32 cellular contexts compared by ENCODE assay signal in genomic region chr6:30937265-30937664, GRCh38. TPM values are rescaled to one million over a fixed set of nuclear protein-coding genes. Genes with fewer than 3 reads are reported as not detected.
"Had no signal": no experiment of that assay in that cellular context is flagged by ENCODE, and none has a peak within 500 bp of the region (broad histone marks: within the 10 kb centered on the region; RNA-seq: fewer than 3 reads in every experiment).

No MANE protein-coding gene starts in this region.

- H3K4me3 ChIP-seq: colonic mucosa, esophagus squamous epithelium, gastroesophageal sphincter had no signal

- FAIRE-seq: astrocyte, endometrium, endothelial cell of umbilical vein had no signal

- H3K9me3 ChIP-seq: colonic mucosa, esophagus squamous epithelium, gastroesophageal sphincter had no signal

- DNase-seq: activated CD4-positive, alpha-beta memory T cell treated with anti-CD3 and anti-CD28 coated beads, Interleukin-2, amount 10 ng/mL, durations not matched to agents 7 days and 5 days; activated CD4-positive, alpha-beta T cell treated with anti-CD3 and anti-CD28 coated beads for 1 hour; activated CD4-positive, alpha-beta T cell treated with anti-CD3 and anti-CD28 coated beads for 4 hours; activated CD4-positive, alpha-beta T cell treated with anti-CD3 and anti-CD28 coated beads, Interleukin-2, amount 10 ng/mL, durations not matched to agents 7 days and 5 days; activated CD4-positive, alpha-beta T cell treated with anti-CD3 and anti-CD28 coated beads, Interleukin-2, amount 50 U/mL, for 4 hours; activated CD8-positive, alpha-beta memory T cell treated with anti-CD3 and anti-CD28 coated beads, Interleukin-2, amount 50 U/mL, for 48 hours; activated effector memory CD4-positive, alpha-beta T cell treated with Interleukin-2 at 50 U/mL for 16 hours; activated gamma-delta T cell treated with Interleukin-2 at 50 U/mL for 16 hours; activated naive CD4-positive, alpha-beta T cell treated with anti-CD3 and anti-CD28 coated beads, Interleukin-2, amount 50 U/mL, for 16 hours; activated naive CD4-positive, alpha-beta T cell treated with Interleukin-2 at 50 U/mL for 16 hours; activated T-cell treated with anti-CD3 and anti-CD28 coated beads for 4 hours; activated T-cell treated with anti-CD3 and anti-CD28 coated beads, Interleukin-2, amount 50 U/mL, for 24 hours; activated T-cell treated with anti-CD3 and anti-CD28 coated beads, Interleukin-2, amount 50 U/mL, for 72 hours; amniotic stem cell; anterior cingulate cortex; brain microvascular endothelial cell; caudate nucleus; colonic mucosa; effector CD8-positive, alpha-beta T cell; esophagus squamous epithelium; foreskin melanocyte; SW 1271; T-cell; T1000 had no signal

- H3K4me1 ChIP-seq: colonic mucosa had no signal

- H3K27ac ChIP-seq: brain microvascular endothelial cell, colonic mucosa, gastroesophageal sphincter had no signal

- H3K36me3 ChIP-seq: brain microvascular endothelial cell, colonic mucosa, esophagus squamous epithelium, gastroesophageal sphincter had no signal

- ATAC-seq: activated T-cell treated with anti-CD3 and anti-CD28 coated beads, Interleukin-2, amount 50 U/mL, for 72 hours; gastroesophageal sphincter; T-cell had no signal

- H3K27me3 ChIP-seq: colonic mucosa had no signal

RNA-seq across cellular contexts. Expression of gene MUCL3, which starts 3.5 kb away (rescaled TPM):
- total RNA-seq: activated CD4-positive, alpha-beta memory T cell treated with anti-CD3 and anti-CD28 coated beads, Interleukin-2, amount 10 ng/mL, durations not matched to agents 7 days and 5 days; activated CD4-positive, alpha-beta T cell treated with anti-CD3 and anti-CD28 coated beads, Interleukin-2, amount 10 ng/mL, durations not matched to agents 7 days and 5 days; astrocyte; dermis microvascular lymphatic vessel endothelial cell; endothelial cell of umbilical vein; fibroblast of lung; fibroblast of villous mesenchyme; glomerular endothelial cell had no signal
- polyA plus RNA-seq: endothelial cell of umbilical vein, fibroblast of lung had no signal

RNA-seq across cellular contexts. Expression of gene SFTA2, which starts 5.3 kb away (rescaled TPM):
- total RNA-seq: activated CD4-positive, alpha-beta memory T cell treated with anti-CD3 and anti-CD28 coated beads, Interleukin-2, amount 10 ng/mL, durations not matched to agents 7 days and 5 days; activated CD4-positive, alpha-beta T cell treated with anti-CD3 and anti-CD28 coated beads, Interleukin-2, amount 10 ng/mL, durations not matched to agents 7 days and 5 days; astrocyte; dermis microvascular lymphatic vessel endothelial cell; endothelial cell of umbilical vein; fibroblast of lung; fibroblast of villous mesenchyme; gastroesophageal sphincter; glomerular endothelial cell had no signal
- polyA plus RNA-seq: endothelial cell of umbilical vein, fibroblast of lung had no signal

RNA-seq across cellular contexts. Expression of gene MUC21, which starts 46.3 kb away (rescaled TPM):
- total RNA-seq: activated CD4-positive, alpha-beta memory T cell treated with anti-CD3 and anti-CD28 coated beads, Interleukin-2, amount 10 ng/mL, durations not matched to agents 7 days and 5 days; activated CD4-positive, alpha-beta T cell treated with anti-CD3 and anti-CD28 coated beads, Interleukin-2, amount 10 ng/mL, durations not matched to agents 7 days and 5 days; activated T-cell treated with anti-CD3 and anti-CD28 coated beads, Interleukin-2, amount 50 U/mL, for 72 hours; astrocyte; colonic mucosa; dermis microvascular lymphatic vessel endothelial cell; endothelial cell of umbilical vein; fibroblast of lung; fibroblast of villous mesenchyme; glomerular endothelial cell; T-cell had no signal
- polyA plus RNA-seq: endothelial cell of umbilical vein, fibroblast of lung had no signal
